Comparison of ENCODE assay signal across 25 cellular contexts in the genomic region with DNA sequence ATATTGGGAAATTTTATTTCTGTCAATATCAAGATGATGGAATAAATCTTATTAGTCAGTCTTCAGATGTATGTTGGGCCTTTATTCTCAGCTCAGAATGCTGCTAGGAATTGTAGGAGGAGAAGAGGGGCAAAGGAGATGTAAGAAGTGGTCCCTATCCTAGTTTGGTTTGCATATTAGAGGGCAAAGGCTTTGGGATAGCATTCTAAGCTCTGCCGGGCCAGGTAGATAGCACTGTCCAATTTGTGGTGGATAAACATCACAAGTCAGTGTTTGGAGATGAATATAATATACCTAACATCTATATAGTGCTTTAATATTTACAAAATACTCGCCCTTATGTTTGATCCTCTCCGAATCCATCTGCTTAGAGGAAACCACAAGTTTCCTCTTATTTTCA.
"Had no signal": no experiment of that assay in that cellular context is flagged by ENCODE, and none has a peak within 500 bp of the region (broad histone marks: within the 10 kb centered on the region; RNA-seq: fewer than 3 reads in every experiment).

No MANE protein-coding gene starts in this region.

- H3K36me3 ChIP-seq: left lung, lower lobe of right lung, ovary, right atrium auricular region, right lobe of liver, tibial nerve, upper lobe of right lung had no signal

- H3K36me3 Mint-ChIP-seq: naive thymus-derived CD8-positive, alpha-beta T cell; stimulated activated memory B cell treated with anti-CD40 and anti-IgM and Interleukin-4, amounts not matched to agents 10 μg/mL and 1 μg/mL and 100 μg/mL, for 72 hours had no signal

- H3K4me1 Mint-ChIP-seq: immature natural killer cell; nephron; stimulated activated memory B cell treated with anti-CD40 and anti-IgM and Interleukin-4, amounts not matched to agents 10 μg/mL and 1 μg/mL and 100 μg/mL, for 72 hours; stimulated activated naive CD8-positive, alpha-beta T cell treated with anti-CD3 and anti-CD28 coated beads, Interleukin-15, amount 100 ng/mL, for 72 hours had no signal

- ATAC-seq: left colon; left lung; lower lobe of right lung; naive thymus-derived CD8-positive, alpha-beta T cell; upper lobe of right lung had no signal

- H3K9me3 ChIP-seq: left lung, lower lobe of right lung, ovary, right atrium auricular region, right lobe of liver, tibial nerve, upper lobe of right lung had no signal

- H3K27me3 ChIP-seq: left lung, ovary, right atrium auricular region, right lobe of liver, tibial nerve, upper lobe of right lung had no signal

- H3K27ac Mint-ChIP-seq: immature natural killer cell; naive thymus-derived CD8-positive, alpha-beta T cell; stimulated activated memory B cell treated with anti-CD40 and anti-IgM and Interleukin-4, amounts not matched to agents 10 μg/mL and 1 μg/mL and 100 μg/mL, for 72 hours; stimulated activated naive CD8-positive, alpha-beta T cell treated with anti-CD3 and anti-CD28 coated beads, Interleukin-15, amount 100 ng/mL, for 72 hours had no signal

- DNase-seq: hypothalamus; immature natural killer cell; kidney; left colon; left lung; lower lobe of right lung; mammary epithelial cell; mesenchymal stem cell; naive thymus-derived CD8-positive, alpha-beta T cell; ovary; right lobe of liver; stimulated activated CD4-positive, alpha-beta T cell treated with anti-CD3 and anti-CD28 coated beads, Interleukin-1b, Interleukin-23, amount 100 ng/mL, for 48 hours; stimulated activated CD4-positive, alpha-beta T cell treated with anti-CD3 and anti-CD28 coated beads, Interleukin-2, amount 100 ng/mL, for 48 hours; stimulated activated CD4-positive, alpha-beta T cell treated with anti-CD3 and anti-CD28 coated beads, Interleukin-4, amount 100 ng/mL, for 4 hours; stimulated activated CD8-positive, alpha-beta memory T cell treated with anti-CD3 and anti-CD28 coated beads, Interleukin-4, amount 100 ng/mL, for 48 hours; stimulated activated naive CD4-positive, alpha-beta T cell treated with Interleukin-2 at 50 U/mL for 16 hours; stimulated activated naive CD8-positive, alpha-beta T cell treated with anti-CD3 and anti-CD28 coated beads, Interleukin-15, amount 100 ng/mL, for 72 hours; substantia nigra; upper lobe of right lung had no signal

- H3K27me3 Mint-ChIP-seq: progenitor cell of endocrine pancreas; stimulated activated memory B cell treated with anti-CD40 and anti-IgM and Interleukin-4, amounts not matched to agents 10 μg/mL and 1 μg/mL and 100 μg/mL, for 72 hours; stimulated activated naive CD8-positive, alpha-beta T cell treated with anti-CD3 and anti-CD28 coated beads, Interleukin-15, amount 100 ng/mL, for 72 hours had no signal

- H3K4me3 ChIP-seq: left lung, lower lobe of right lung, ovary, right atrium auricular region, right lobe of liver, smooth muscle cell, tibial nerve, upper lobe of right lung had no signal

- H3K9me3 Mint-ChIP-seq: nephron had no signal

- H3K4me1 ChIP-seq: left lung, lower lobe of right lung, right atrium auricular region, right lobe of liver, upper lobe of right lung had no signal

- H3K27ac ChIP-seq: left lung, lower lobe of right lung, ovary, right atrium auricular region, right lobe of liver, tibial nerve, upper lobe of right lung had no signal

- H3K4me3 Mint-ChIP-seq: immature natural killer cell; naive thymus-derived CD8-positive, alpha-beta T cell; nephron; stimulated activated memory B cell treated with anti-CD40 and anti-IgM and Interleukin-4, amounts not matched to agents 10 μg/mL and 1 μg/mL and 100 μg/mL, for 72 hours; stimulated activated naive CD8-positive, alpha-beta T cell treated with anti-CD3 and anti-CD28 coated beads, Interleukin-15, amount 100 ng/mL, for 72 hours had no signal
